ENCODE assay signal across 9 cellular contexts in the genomic region with DNA sequence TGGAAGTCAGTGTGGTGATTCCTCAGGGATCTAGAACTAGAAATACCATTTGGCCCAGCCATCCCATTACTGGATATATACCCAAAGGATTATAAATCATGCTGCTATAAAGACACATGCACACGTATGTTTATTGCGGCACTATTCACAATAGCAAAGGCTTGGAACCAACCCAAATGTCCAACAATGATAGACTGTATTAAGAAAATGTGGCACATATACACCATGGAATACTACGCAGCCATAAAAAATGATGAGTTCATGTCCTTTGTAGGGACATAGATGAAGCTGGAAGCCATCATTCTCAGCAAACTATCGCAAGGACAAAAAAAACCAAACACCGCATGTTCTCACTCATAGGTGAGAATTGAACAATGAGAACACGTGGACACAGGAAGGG. TPM values are rescaled to one million over a fixed set of nuclear protein-coding genes. Genes with fewer than 3 reads are reported as not detected.
"Had no signal": no experiment of that assay in that cellular context is flagged by ENCODE, and none has a peak within 500 bp of the region (broad histone marks: within the 10 kb centered on the region; RNA-seq: fewer than 3 reads in every experiment).

No MANE protein-coding gene starts in this region.

RNA-seq across cellular contexts. Expression of a gene that starts 3.9 kb away (rescaled TPM):
- total RNA-seq: activated T-helper 1 cell treated with anti-CD3 and anti-CD28 coated beads, Interleukin-12 subunit alpha, Interleukin-12 subunit beta, Interleukin-2, Interleukin-4 antibody, amounts not matched to agents 30 ng/mL and 10 ng/mL and 1 ng/mL, durations not matched to agents 14 hours and 24 hours and 36 hours; activated T-helper 17 cell treated with anti-CD3 and anti-CD28 coated beads, Interleukin-2, amount 50 U/mL, for 72 hours; activated T-helper 2 cell treated with anti-CD3 and anti-CD28 coated beads, Interferon-gamma antibody, Interleukin-2, Interleukin-4, amounts not matched to agents 10 μg/mL and 5 μg/mL and 100 μg/mL, durations not matched to agents 14 hours and 24 hours and 36 hours had no signal

RNA-seq across cellular contexts. Expression of a gene that starts 29.1 kb away (rescaled TPM):
- total RNA-seq: activated naive CD4-positive, alpha-beta T cell treated with anti-CD3 and anti-CD28 coated beads for 36 hours; activated naive CD4-positive, alpha-beta T cell treated with anti-CD3 and anti-CD28 coated beads, Interleukin-2, amount 50 U/mL, for 72 hours; activated naive CD8-positive, alpha-beta T cell treated with anti-CD3 and anti-CD28 coated beads for 36 hours; activated naive CD8-positive, alpha-beta T cell treated with anti-CD3 and anti-CD28 coated beads, Interleukin-2, amount 10 ng/mL, durations not matched to agents 7 days and 5 days; activated T-helper 1 cell treated with anti-CD3 and anti-CD28 coated beads, Interleukin-12 subunit alpha, Interleukin-12 subunit beta, Interleukin-2, Interleukin-4 antibody, amounts not matched to agents 30 ng/mL and 10 ng/mL and 1 ng/mL, durations not matched to agents 14 hours and 24 hours and 36 hours; activated T-helper 17 cell treated with anti-CD3 and anti-CD28 coated beads, Interleukin-2, amount 50 U/mL, for 72 hours; activated T-helper 2 cell treated with anti-CD3 and anti-CD28 coated beads, Interferon-gamma antibody, Interleukin-2, Interleukin-4, amounts not matched to agents 10 μg/mL and 5 μg/mL and 100 μg/mL, durations not matched to agents 14 hours and 24 hours and 36 hours; bronchial epithelial cell had no signal
- polyA plus RNA-seq: aorta had no signal
